Comparison of ENCODE assay signal across 1 cellular context in the genomic region with DNA sequence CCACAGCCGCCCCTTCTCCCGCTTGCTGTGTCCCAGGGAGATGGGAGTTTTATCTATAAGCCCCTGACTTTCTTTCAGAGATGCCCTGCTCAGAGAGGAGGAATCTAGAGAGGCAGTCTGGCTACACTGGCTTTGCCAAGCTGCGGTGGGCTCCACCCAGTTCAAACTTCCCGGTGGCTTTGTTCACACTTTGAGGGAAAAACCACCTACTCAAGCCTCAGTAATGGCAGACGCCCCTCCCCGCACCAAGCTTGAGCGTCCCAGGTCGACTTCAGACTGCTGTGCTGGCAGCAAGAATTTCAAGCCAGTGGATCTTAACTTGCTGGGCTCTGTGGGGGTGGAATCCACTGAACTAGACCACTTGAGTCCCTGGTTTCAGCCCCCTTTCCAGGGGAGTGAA.
DNase-seq lines count a peak whose midpoint lies in the region.

No MANE protein-coding gene starts in this region.

- DNase-seq in mesenteric fat pad (ENCODE audit: low spot score) = peak; percentile 59
